In the genomic region with DNA sequence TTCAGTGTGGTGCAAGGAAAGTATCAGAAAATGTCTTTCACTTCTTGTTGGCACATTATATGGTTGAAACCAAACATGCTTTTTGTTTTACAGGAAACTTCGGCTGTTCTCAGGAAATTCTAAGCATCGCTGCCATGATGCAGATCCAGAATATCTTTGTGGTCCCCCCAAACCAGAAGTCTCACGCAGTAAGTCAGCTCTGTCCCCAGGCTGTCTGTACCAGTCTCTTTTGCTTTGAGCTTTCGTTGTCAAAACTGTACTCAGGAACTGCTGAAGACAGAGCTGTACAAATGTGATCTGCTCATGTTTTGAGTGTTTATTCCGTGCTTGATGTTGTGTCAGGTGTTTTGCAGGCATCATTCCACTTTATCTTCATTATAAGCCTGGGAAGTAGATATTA, we compare ENCODE assay signal across 1 cellular context.
TF ChIP-seq lines count a peak whose summit lies in the region.

No MANE protein-coding gene starts in this region.

TF ChIP-seq in GM12878, 131 proteins besides CTCF, POLR2A, EP300 and RAD21 (continued from another document):
- TF ChIP-seq, protein P1, sequence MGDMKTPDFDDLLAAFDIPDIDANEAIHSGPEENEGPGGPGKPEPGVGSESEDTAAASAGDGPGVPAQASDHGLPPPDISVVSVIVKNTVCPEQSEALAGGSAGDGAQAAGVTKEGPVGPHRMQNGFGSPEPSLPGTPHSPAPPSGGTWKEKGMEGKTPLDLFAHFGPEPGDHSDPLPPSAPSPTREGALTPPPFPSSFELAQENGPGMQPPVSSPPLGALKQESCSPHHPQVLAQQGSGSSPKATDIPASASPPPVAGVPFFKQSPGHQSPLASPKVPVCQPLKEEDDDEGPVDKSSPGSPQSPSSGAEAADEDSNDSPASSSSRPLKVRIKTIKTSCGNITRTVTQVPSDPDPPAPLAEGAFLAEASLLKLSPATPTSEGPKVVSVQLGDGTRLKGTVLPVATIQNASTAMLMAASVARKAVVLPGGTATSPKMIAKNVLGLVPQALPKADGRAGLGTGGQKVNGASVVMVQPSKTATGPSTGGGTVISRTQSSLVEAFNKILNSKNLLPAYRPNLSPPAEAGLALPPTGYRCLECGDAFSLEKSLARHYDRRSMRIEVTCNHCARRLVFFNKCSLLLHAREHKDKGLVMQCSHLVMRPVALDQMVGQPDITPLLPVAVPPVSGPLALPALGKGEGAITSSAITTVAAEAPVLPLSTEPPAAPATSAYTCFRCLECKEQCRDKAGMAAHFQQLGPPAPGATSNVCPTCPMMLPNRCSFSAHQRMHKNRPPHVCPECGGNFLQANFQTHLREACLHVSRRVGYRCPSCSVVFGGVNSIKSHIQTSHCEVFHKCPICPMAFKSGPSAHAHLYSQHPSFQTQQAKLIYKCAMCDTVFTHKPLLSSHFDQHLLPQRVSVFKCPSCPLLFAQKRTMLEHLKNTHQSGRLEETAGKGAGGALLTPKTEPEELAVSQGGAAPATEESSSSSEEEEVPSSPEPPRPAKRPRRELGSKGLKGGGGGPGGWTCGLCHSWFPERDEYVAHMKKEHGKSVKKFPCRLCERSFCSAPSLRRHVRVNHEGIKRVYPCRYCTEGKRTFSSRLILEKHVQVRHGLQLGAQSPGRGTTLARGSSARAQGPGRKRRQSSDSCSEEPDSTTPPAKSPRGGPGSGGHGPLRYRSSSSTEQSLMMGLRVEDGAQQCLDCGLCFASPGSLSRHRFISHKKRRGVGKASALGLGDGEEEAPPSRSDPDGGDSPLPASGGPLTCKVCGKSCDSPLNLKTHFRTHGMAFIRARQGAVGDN (IDR thresholded peaks at IDR 0.05): 0 out of 2 replicates have a peak, but pooled peaks have one; percentile 18
- TF ChIP-seq RUNX3 (IDR thresholded peaks at IDR 0.05; ENCODE audit: low read length) (peak; percentile 82), IRF4 (IDR thresholded peaks at IDR 0.05; ENCODE audit: low read depth, low read length) (peak; percentile 64), WRNIP1 (IDR thresholded peaks at IDR 0.05; ENCODE audit: borderline replicate concordance, low read depth, low read length) (no peak), CREM (IDR thresholded peaks at IDR 0.05; ENCODE audit: low read depth) (peak; percentile 51; the same call in 1 of the 2 replicates), MXI1 (IDR thresholded peaks at IDR 0.05; ENCODE audit: low read depth, low read length) (no peak)
TF ChIP-seq in GM12878: peak in this region for 8.
